Comparison of ENCODE assay signal across 23 cellular contexts in the genomic region with DNA sequence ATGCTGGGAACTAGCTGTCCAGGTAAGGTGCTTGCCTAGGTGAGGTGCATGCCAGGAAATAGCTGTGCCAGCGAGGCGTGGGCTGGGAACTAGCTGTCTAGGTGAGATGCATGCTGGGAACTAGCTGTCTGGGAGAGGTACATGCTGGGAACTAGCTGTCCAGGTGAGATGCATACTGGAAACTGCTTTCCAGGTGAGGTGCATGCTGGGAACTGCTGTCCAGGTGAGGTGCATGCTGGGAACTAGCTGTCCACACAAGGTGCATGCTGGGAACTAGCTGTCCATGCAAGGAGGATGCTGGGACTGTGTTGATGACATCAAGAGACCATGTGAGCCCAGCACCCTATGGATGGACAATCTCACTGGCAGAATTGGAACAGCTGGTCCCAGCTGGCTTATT.
"Had no signal": no experiment of that assay in that cellular context is flagged by ENCODE, and none has a peak within 500 bp of the region (broad histone marks: within the 10 kb centered on the region; RNA-seq: fewer than 3 reads in every experiment).

No MANE protein-coding gene starts in this region.

- ATAC-seq: gastrocnemius medialis; left ventricle myocardium superior; lower lobe of right lung; naive thymus-derived CD8-positive, alpha-beta T cell; sciatic nerve; stimulated activated memory B cell treated with anti-CD40 and anti-IgM and Interleukin-4, amounts not matched to agents 10 μg/mL and 1 μg/mL and 100 μg/mL, for 72 hours; stimulated activated naive CD8-positive, alpha-beta T cell treated with anti-CD3 and anti-CD28 coated beads, Interleukin-15, Interleukin-2, amounts not matched to agents 100 U/mL and 50 U/mL, for 24 hours; upper lobe of right lung had no signal

- H3K4me2 ChIP-seq: smooth muscle cell had no signal

- H3K4me3 ChIP-seq: dorsolateral prefrontal cortex, gastrocnemius medialis, lower lobe of right lung, prostate gland, right atrium auricular region, smooth muscle cell, thoracic aorta, tibial nerve, upper lobe of right lung, uterus had no signal

- H3K27me3 ChIP-seq: dorsolateral prefrontal cortex, gastrocnemius medialis, right atrium auricular region, tibial nerve, upper lobe of right lung, uterus had no signal

- H3K9me3 ChIP-seq: gastrocnemius medialis, lower lobe of right lung, prostate gland, right atrium auricular region, thoracic aorta, tibial nerve, upper lobe of right lung, uterus had no signal

- H3K27ac ChIP-seq: dorsolateral prefrontal cortex, gastrocnemius medialis, lower lobe of right lung, prostate gland, right atrium auricular region, thoracic aorta, tibial nerve, upper lobe of right lung, uterus had no signal

- DNase-seq: dorsolateral prefrontal cortex; effector CD4-positive, alpha-beta T cell; foreskin fibroblast; gastrocnemius medialis; head of caudate nucleus; left ventricle myocardium superior; lower lobe of right lung; naive thymus-derived CD8-positive, alpha-beta T cell; nephron progenitor cell; nucleus accumbens; stimulated activated CD4-positive, alpha-beta T cell treated with anti-CD3 and anti-CD28 coated beads, Interleukin-12 subunit alpha, Interleukin-12 subunit beta, amount 100 ng/mL, for 4 hours; stimulated activated CD4-positive, alpha-beta T cell treated with anti-CD3 and anti-CD28 coated beads, Interleukin-4, amount 100 ng/mL, for 4 hours; stimulated activated naive CD8-positive, alpha-beta T cell treated with anti-CD3 and anti-CD28 coated beads, Interleukin-15, Interleukin-2, amounts not matched to agents 100 U/mL and 50 U/mL, for 24 hours; upper lobe of right lung; uterus had no signal

- FAIRE-seq: keratinocyte had no signal

- H3K4me1 ChIP-seq: gastrocnemius medialis, lower lobe of right lung, prostate gland, right atrium auricular region, tibial nerve, upper lobe of right lung, uterus had no signal

- H3K36me3 ChIP-seq: gastrocnemius medialis, lower lobe of right lung, prostate gland, right atrium auricular region, thoracic aorta, tibial nerve, upper lobe of right lung, uterus had no signal
